In the genomic region with DNA sequence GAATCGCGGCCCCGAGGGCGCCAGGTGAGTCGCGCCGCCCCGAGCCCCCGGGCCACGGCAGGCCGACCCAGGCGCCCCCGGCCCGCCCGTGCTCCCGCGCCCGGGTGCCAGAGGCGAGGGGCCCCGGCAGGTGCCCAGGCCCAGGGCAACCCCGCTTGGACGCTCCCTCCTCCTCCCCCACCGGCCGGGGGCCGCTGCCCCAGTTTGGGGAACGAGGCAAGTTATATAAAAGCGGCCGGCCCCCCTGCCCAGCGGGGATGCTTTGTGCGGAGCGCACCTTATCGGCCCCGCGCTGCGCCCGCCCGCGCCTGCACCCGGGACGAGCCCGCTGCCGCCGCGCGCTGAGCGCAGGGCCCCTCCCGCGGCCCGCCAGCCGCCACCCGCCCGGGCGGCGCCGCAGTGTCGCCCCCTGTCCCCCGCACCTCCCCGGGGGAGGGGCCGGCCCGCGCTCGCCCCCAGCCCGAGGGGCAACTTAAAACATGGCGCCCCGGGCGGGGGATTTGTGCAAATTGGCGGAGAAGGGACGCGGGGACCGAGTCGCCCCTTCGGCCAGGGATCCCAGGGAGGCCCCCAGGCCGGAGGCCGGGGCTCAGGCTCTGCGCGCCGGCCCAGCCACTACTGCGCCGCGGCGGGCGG, we compare ENCODE assay signal across 9 cellular contexts. TPM values are rescaled to one million over a fixed set of nuclear protein-coding genes. Genes with fewer than 3 reads are reported as not detected.
DNase-seq lines count a peak whose midpoint lies in the region; ATAC-seq, FAIRE-seq and TF ChIP-seq lines count a peak whose summit lies in the region.
"Had no signal": no experiment of that assay in that cellular context is flagged by ENCODE, and none has a peak within 500 bp of the region (broad histone marks: within the 10 kb centered on the region; RNA-seq: fewer than 3 reads in every experiment).

No MANE protein-coding gene starts in this region.

- FAIRE-seq in frontal cortex (lab: Jason Lieb, UNC): no peak
- FAIRE-seq in HTR-8/SVneo (lab: Jason Lieb, UNC): no peak

- WGBS in ovary, 3 donors: 1 to 3% (median 2%) methylated on average over 24 to 82 of the region's 82 CpGs

- DNase-seq in COLO668 (lab: John Stamatoyannopoulos, UW; ENCODE audit: unreplicated experiment) (peak; percentile 26), NCI-H69 (lab: John Stamatoyannopoulos, UW) (peak; percentile 90), frontal cortex (ENCODE audit: low spot score in 2 of 2) (peak; percentile 33 to 55), ovary (peak in 4 of 5 donors; percentile 20 to 44 (median 32)), HTR-8/SVneo (ENCODE audit: insufficient read length, low spot score) (no peak), A172 (ENCODE audit: low spot score) (no peak)
- DNase-seq: naive B cell had no signal

- H3K4me1 ChIP-seq in ovary (ENCODE audit: insufficient read depth): peaks cover 3% of the 10 kb centered on the region

- no peaks in the 10 kb centered on the region for H3K36me3 ChIP-seq in ovary

- no peak for TF ChIP-seq EP300 in ovary (IDR thresholded peaks at IDR 0.05)

- no peaks in the 10 kb centered on the region for H3K9me3 ChIP-seq in ovary

- H3K4me3 ChIP-seq in ovary: peak overlapping the region; percentile 61

- H3K27ac ChIP-seq in ovary: peak overlapping the region in 1 of 2 donors; percentile 60

- ATAC-seq in HG02973 (IDR thresholded peaks at IDR 0.05; ENCODE audit: unreplicated experiment) (no peak), GM18867 (IDR thresholded peaks at IDR 0.05; ENCODE audit: unreplicated experiment) (no peak)

- TF ChIP-seq CTCF in ovary (IDR thresholded peaks at IDR 0.05): no peak

- no peak for TF ChIP-seq POLR2A in ovary (IDR thresholded peaks at IDR 0.05)

- intact Hi-C loops in ovary (cut with DNase I): loop anchor here in 1 of 4 donors (10.0 kb wide), 1 partner anchor 118 kb away; no protein-coding TSS in a partner anchor

- H3K27me3 ChIP-seq in ovary: no peaks in the 10 kb centered on the region

RNA-seq across cellular contexts. Expression of gene EPB41L3, which starts 0.6 kb away (rescaled TPM):
- total RNA-seq in frontal cortex (57.5 TPM), ovary (10 to 100 TPM; 18.9 to 58.1 (median 29.5) TPM)
- polyA plus RNA-seq in ovary: 10 to 100 TPM in 1 of 2 donors, 1 to 10 TPM in 1; 6.6 to 46.0 TPM
- not detected in 2 replicates for total RNA-seq in A172 (2014; rRNA removed; shearing (Covaris generic))

Comparison
In these comparisons a context has a peak if more than half of its experiments do, and no peak if none do; other contexts are left out.
1. DNase-seq: peak in COLO668 (single experiment), NCI-H69 (single experiment), frontal cortex (2 of 2) and ovary (4 of 5); none in HTR-8/SVneo (single experiment) and A172 (single experiment).
2. RNA of gene EPB41L3, which starts 0.6 kb away (total RNA-seq): 57.5 TPM in frontal cortex (single experiment) and 18.9 to 58.1 TPM in ovary; not detected in A172; every median in the first group is over 10 times any median in the second.